Comparison of ENCODE assay signal across 27 cellular contexts in genomic region chr3:77577264-77577663, GRCh38.
"Had no signal": no experiment of that assay in that cellular context is flagged by ENCODE, and none has a peak within 500 bp of the region (broad histone marks: within the 10 kb centered on the region; RNA-seq: fewer than 3 reads in every experiment).

No MANE protein-coding gene starts in this region.

- DNase-seq: NCI-H1092; NCI-H1105 treated with DMSO at 0.1 percent for 48 hours; NCI-H1417 treated with DMSO at 0.1 percent for 48 hours; NCI-H146; NCI-H1694 treated with DMSO at 0.1 percent for 48 hours; NCI-H1930; NCI-H2081; NCI-H2107; NCI-H226; NCI-H446; NCI-H510A; NCI-H526 treated with DMSO at 0.1 percent for 48 hours; NCI-H774; NK-92 treated with Interleukin-12 subunit alpha and Interleukin-12 subunit beta, amount 100 ng/mL, for 24 hours; OCI-M1; PC-9; Peyer's patch; SHP77 treated with DMSO at 0.1 percent for 48 hours; SJCRH30; T-helper 1 cell; T-helper 17 cell had no signal

- H3K27me3 ChIP-seq: Peyer's patch, SJCRH30 had no signal

- H3K9me3 ChIP-seq: Peyer's patch, SJCRH30 had no signal

- H3K4me3 ChIP-seq: K562, PC-9, Peyer's patch, SJCRH30 had no signal

- ATAC-seq: K562, Right ventricle myocardium inferior, SK-N-SH treated with all-trans-retinoic acid at 6 μM for 48 hours, T-helper 17 cell had no signal

- H2AFZ ChIP-seq: PC-9 had no signal

- H3K27ac ChIP-seq: HL-60, KMS-11, PC-9, Peyer's patch, SJCRH30 had no signal

- H3K4me1 ChIP-seq: Peyer's patch, SJCRH30 had no signal

- H3K9ac ChIP-seq: KMS-11 had no signal

- FAIRE-seq: HTR-8/SVneo, K562 had no signal

- H3K36me3 ChIP-seq: Peyer's patch, SJCRH30 had no signal

- H3K4me2 ChIP-seq: KMS-11, PC-9 had no signal
